Comparison of ENCODE assay signal across 8 cellular contexts in genomic region chr5:43006411-43007202, GRCh38. TPM values are rescaled to one million over a fixed set of nuclear protein-coding genes. Genes with fewer than 3 reads are reported as not detected.
DNase-seq lines count a peak whose midpoint lies in the region; ATAC-seq and TF ChIP-seq lines count a peak whose summit lies in the region.

No MANE protein-coding gene starts in this region.

- TF ChIP-seq CTCF in upper lobe of left lung (IDR thresholded peaks at IDR 0.05) (no peak), GM10266 (IDR thresholded peaks at IDR 0.05; ENCODE audit: control insufficient read depth, insufficient read depth, low read depth, missing control alignments) (no peak)

- H3K4me1 Mint-ChIP-seq in activated naive CD4-positive, alpha-beta T cell treated with anti-CD3 and anti-CD28 coated beads, Interleukin-2, amount 50 U/mL, for 24 hours, result peaks cover 35% of the 10 kb centered on the region

- H3K4me3 ChIP-seq in mesenchymal stem cell (ENCODE audit: insufficient read depth in 1 of 2, low read depth in 1 of 2, low read length in 2 of 2) (peak overlapping the region in 1 of 2 experiments; percentile 79), upper lobe of left lung (peak overlapping the region in 3 of 4 donors; percentile 46 to 53 (median 49))

- H3K27ac ChIP-seq in mesenchymal stem cell (ENCODE audit: low read length, poor library complexity, severe bottlenecking) (peak overlapping the region; percentile 91), upper lobe of left lung (peak overlapping the region; percentile 89 to 97 (median 93))

- 95% methylated on average over 17 of the region's 19 CpGs for WGBS in mesenchymal stem cell
- 81 to 84% methylated on average over 19 of the region's 19 CpGs for WGBS in upper lobe of left lung, 2 donors

- H3K27ac Mint-ChIP-seq in activated naive CD4-positive, alpha-beta T cell treated with anti-CD3 and anti-CD28 coated beads, Interleukin-2, amount 50 U/mL, for 24 hours, result peak overlapping the region; percentile 98

- no peak for DNase-seq in activated naive CD4-positive, alpha-beta T cell treated with anti-CD3 and anti-CD28 coated beads, Interleukin-2, amount 50 U/mL, for 16 hours
- DNase-seq in astrocyte of the hippocampus (ENCODE audit: low read depth, low spot score), result peak; percentile 63
- no peak for DNase-seq in mesenchymal stem cell
- peak in 1 of 2 donors; percentile 52 for DNase-seq in upper lobe of left lung
- DNase-seq in DMS153 (lab: John Stamatoyannopoulos, UW), result no peak
- no peak for DNase-seq in GM10266 (ENCODE audit: extremely low spot score)

- no peaks in the 10 kb centered on the region for H3K27me3 ChIP-seq in mesenchymal stem cell (ENCODE audit: control insufficient read depth in 1 of 2, insufficient read depth in 1 of 2, low read length in 2 of 2)
- no peaks in the 10 kb centered on the region for H3K27me3 ChIP-seq in upper lobe of left lung

- H3K4me1 ChIP-seq in mesenchymal stem cell (ENCODE audit: control insufficient read depth, insufficient read depth, low read depth, low read length) (peaks cover 4% of the 10 kb centered on the region), upper lobe of left lung (peaks cover 6 to 20% (median 10%) of the 10 kb centered on the region in 4 donors)

- no peak overlapping the region for H2BK15ac ChIP-seq in mesenchymal stem cell (ENCODE audit: low read depth, poor library complexity, severe bottlenecking)

- peak overlapping the region in 1 of 2 experiments; percentile 78 for H3K18ac ChIP-seq in mesenchymal stem cell (ENCODE audit: low read depth in 1 of 2, low read length in 2 of 2)

- H2BK5ac ChIP-seq in mesenchymal stem cell (ENCODE audit: low read depth, low read length, poor library complexity, severe bottlenecking), result no peak overlapping the region

- no peaks in the 10 kb centered on the region for H3K27me3 Mint-ChIP-seq in activated naive CD4-positive, alpha-beta T cell treated with anti-CD3 and anti-CD28 coated beads, Interleukin-2, amount 50 U/mL, for 24 hours

- H3K4me3 Mint-ChIP-seq in activated naive CD4-positive, alpha-beta T cell treated with anti-CD3 and anti-CD28 coated beads, Interleukin-2, amount 50 U/mL, for 24 hours, result peak overlapping the region; percentile 96

- no peaks in the 10 kb centered on the region for H3K9me3 ChIP-seq in mesenchymal stem cell (ENCODE audit: control insufficient read depth, low read length)
- no peaks in the 10 kb centered on the region for H3K9me3 ChIP-seq in upper lobe of left lung

- H4K91ac ChIP-seq in mesenchymal stem cell (ENCODE audit: low read length), result no peak overlapping the region

- H3K4me2 ChIP-seq in mesenchymal stem cell (ENCODE audit: low read length, poor library complexity, severe bottlenecking), result peak overlapping the region; percentile 61

- H3K36me3 Mint-ChIP-seq in activated naive CD4-positive, alpha-beta T cell treated with anti-CD3 and anti-CD28 coated beads, Interleukin-2, amount 50 U/mL, for 24 hours, result no peaks in the 10 kb centered on the region

- peak overlapping the region; percentile 45 to 63 for H2BK12ac ChIP-seq in mesenchymal stem cell (ENCODE audit: low read length in 2 of 2)

- TF ChIP-seq EP300 in upper lobe of left lung (IDR thresholded peaks at IDR 0.05), result no peak

- peak overlapping the region in 1 of 2 experiments; percentile 89 for H3K4ac ChIP-seq in mesenchymal stem cell (ENCODE audit: low read depth in 1 of 2, low read length in 2 of 2)

- H3K14ac ChIP-seq in mesenchymal stem cell (ENCODE audit: low read length in 2 of 2), result no peak overlapping the region

- peaks cover 0 to 5% of the 10 kb centered on the region in 2 experiments for H3K36me3 ChIP-seq in mesenchymal stem cell (ENCODE audit: control insufficient read depth in 1 of 2, insufficient read depth in 2 of 2, low read depth in 1 of 2, low read length in 2 of 2)
- no peaks in the 10 kb centered on the region for H3K36me3 ChIP-seq in upper lobe of left lung

- H3K79me1 ChIP-seq in mesenchymal stem cell (replicated peaks; ENCODE audit: low read length, poor library complexity, severe bottlenecking), result peaks cover 4% of the 10 kb centered on the region

- TF ChIP-seq POLR2A in upper lobe of left lung (IDR thresholded peaks at IDR 0.05), result no peak

- H3K23ac ChIP-seq in mesenchymal stem cell (ENCODE audit: low read length in 2 of 2), result no peak overlapping the region

- peak overlapping the region; percentile 73 for H2BK120ac ChIP-seq in mesenchymal stem cell (ENCODE audit: low read depth, low read length)

- no peak for ATAC-seq in upper lobe of left lung (ENCODE audit: low FRiP score in 2 of 2)
- no peak for ATAC-seq in HG02870 (IDR thresholded peaks at IDR 0.05; ENCODE audit: unreplicated experiment)

- H2AK5ac ChIP-seq in mesenchymal stem cell (ENCODE audit: low read length, severe bottlenecking), result peak overlapping the region; percentile 17

- peak overlapping the region; percentile 93 for H4K8ac ChIP-seq in mesenchymal stem cell (ENCODE audit: low read length)

- H2AFZ ChIP-seq in mesenchymal stem cell (ENCODE audit: low read depth, low read length), result no peak overlapping the region

- no peaks in the 10 kb centered on the region for H3K9me3 Mint-ChIP-seq in activated naive CD4-positive, alpha-beta T cell treated with anti-CD3 and anti-CD28 coated beads, Interleukin-2, amount 50 U/mL, for 24 hours

- H3K9ac ChIP-seq in mesenchymal stem cell (ENCODE audit: low read length), result peak overlapping the region; percentile 92

RNA-seq across cellular contexts. Expression of gene ANXA2R, which starts 33.5 kb away (rescaled TPM):
- 1.8 TPM for polyA plus RNA-seq in mesenchymal stem cell (2013, experiment 1 of 2)
- 1.8 TPM for polyA plus RNA-seq in mesenchymal stem cell (2013, experiment 2 of 2)
- 10 to 100 TPM in 1 of 6 donors, 1 to 10 TPM in 5; 2.0 to 25.1 (median 4.3) TPM for total RNA-seq in upper lobe of left lung
